19 cellular contexts compared by ENCODE assay signal in genomic region chr11:118956847-118957469, GRCh38. TPM values are rescaled to one million over a fixed set of nuclear protein-coding genes. Genes with fewer than 3 reads are reported as not detected.
DNase-seq lines count a peak whose midpoint lies in the region; ATAC-seq, FAIRE-seq and TF ChIP-seq lines count a peak whose summit lies in the region.
"Had no signal": no experiment of that assay in that cellular context is flagged by ENCODE, and none has a peak within 500 bp of the region (broad histone marks: within the 10 kb centered on the region; RNA-seq: fewer than 3 reads in every experiment).

No MANE protein-coding gene starts in this region.

- no peak overlapping the region for H3K4me2 ChIP-seq in OCI-LY7 (ENCODE audit: low read length)

- H3K27ac Mint-ChIP-seq in activated naive CD4-positive, alpha-beta T cell treated with anti-CD3 and anti-CD28 coated beads, Interleukin-2, amount 50 U/mL, for 24 hours = peak overlapping the region; percentile 43
- H3K27ac Mint-ChIP-seq in activated naive CD4-positive, alpha-beta T cell treated with anti-CD3 and anti-CD28 coated beads, Interleukin-2, amount 50 U/mL, for 72 hours = no peak overlapping the region
- no peak overlapping the region for H3K27ac Mint-ChIP-seq in progenitor cell of endocrine pancreas
- H3K27ac Mint-ChIP-seq: activated CD8-positive, alpha-beta T cell treated with anti-CD3 and anti-CD28 coated beads, Interleukin-2, amount 10 ng/mL, durations not matched to agents 7 days and 5 days; activated naive CD4-positive, alpha-beta T cell treated with anti-CD3 and anti-CD28 coated beads, Interleukin-2, amount 10 ng/mL, durations not matched to agents 7 days and 5 days; IgD-negative memory B cell had no signal

- no peak for ATAC-seq in activated naive CD4-positive, alpha-beta T cell treated with anti-CD3 and anti-CD28 coated beads, Interleukin-2, amount 50 U/mL, for 72 hours

- TF ChIP-seq CTCF in OCI-LY7 (conservative IDR thresholded peaks at IDR 0.05; ENCODE audit: low read length) = peak; percentile 38; the same call in 1 of the 2 replicates
- TF ChIP-seq CTCF in kidney (IDR thresholded peaks at IDR 0.05; ENCODE audit: borderline replicate concordance, extremely low read depth, insufficient read depth) = no peak
- TF ChIP-seq CTCF in progenitor cell of endocrine pancreas (IDR thresholded peaks at IDR 0.05; ENCODE audit: unreplicated experiment) = peak; percentile 4
- TF ChIP-seq CTCF in Peyer's patch (IDR thresholded peaks at IDR 0.05) = no peak

- H3K9me3 ChIP-seq in OCI-LY7 (ENCODE audit: low read length) (no peaks in the 10 kb centered on the region), kidney (ENCODE audit: control insufficient read depth in 1 of 2, low read length in 2 of 2) (no peaks in the 10 kb centered on the region), Peyer's patch (no peaks in the 10 kb centered on the region)
- H3K9me3 ChIP-seq: BE2C, gastrocnemius medialis, MG63, SJCRH30, uterus had no signal

- POLR2A ChIA-PET in OCI-LY7 (lab: Charles Lee) = interaction anchor here (0.6 to 1.0 kb wide), 2 partner anchors 13 to 169 kb away, joined by 3 to 5 read pairs; no protein-coding TSS in a partner anchor

- BruUV-seq in OCI-LY7 (replicated peaks; lab: Mats Ljungman, UMichigan) = no TSS peak

- H3K9me3 Mint-ChIP-seq in activated naive CD4-positive, alpha-beta T cell treated with anti-CD3 and anti-CD28 coated beads, Interleukin-2, amount 50 U/mL, for 24 hours = no peaks in the 10 kb centered on the region
- H3K9me3 Mint-ChIP-seq in activated naive CD4-positive, alpha-beta T cell treated with anti-CD3 and anti-CD28 coated beads, Interleukin-2, amount 50 U/mL, for 72 hours = no peaks in the 10 kb centered on the region
- no peaks in the 10 kb centered on the region for H3K9me3 Mint-ChIP-seq in progenitor cell of endocrine pancreas (ENCODE audit: low read depth)
- H3K9me3 Mint-ChIP-seq: activated naive CD4-positive, alpha-beta T cell treated with anti-CD3 and anti-CD28 coated beads, Interleukin-2, amount 10 ng/mL, durations not matched to agents 7 days and 5 days; IgD-negative memory B cell had no signal

- H4K20me1 ChIP-seq in OCI-LY7 (ENCODE audit: insufficient read depth, low read length) = no peaks in the 10 kb centered on the region

- H3K27ac ChIP-seq in OCI-LY7 (ENCODE audit: low read depth, low read length, poor library complexity, severe bottlenecking) (no peak overlapping the region), kidney (ENCODE audit: low read depth in 2 of 2, low read length in 2 of 2) (no peak overlapping the region), Peyer's patch (no peak overlapping the region)
- H3K27ac ChIP-seq: gastrocnemius medialis, SJCRH30, uterus had no signal

- intact Hi-C loops in OCI-LY7 (cut with micrococcal nuclease; ENCODE audit: unreplicated experiment) = loop anchor here (1.0 kb wide), 4 partner anchors 27 to 298 kb away; no protein-coding TSS in a partner anchor
- intact Hi-C loops in kidney (cut with DNase I) = loop anchor here (2.0 kb wide), 1 partner anchor 268 kb away; no protein-coding TSS in a partner anchor

- no peaks in the 10 kb centered on the region for H3K79me2 ChIP-seq in OCI-LY7 (ENCODE audit: insufficient read depth, low read depth, low read length)

- H3K27me3 ChIP-seq in Peyer's patch = no peaks in the 10 kb centered on the region
- H3K27me3 ChIP-seq: BE2C, gastrocnemius medialis, MG63, SJCRH30, uterus had no signal

- CTCF ChIA-PET in OCI-LY7 (lab: Charles Lee; ENCODE audit: unreplicated experiment) = interaction anchor here (1.0 kb wide), 1 partner anchor 43 kb away, joined by 4 read pairs; no protein-coding TSS in a partner anchor

- peaks cover 5% of the 10 kb centered on the region for H3K4me1 Mint-ChIP-seq in activated naive CD4-positive, alpha-beta T cell treated with anti-CD3 and anti-CD28 coated beads, Interleukin-2, amount 50 U/mL, for 24 hours
- H3K4me1 Mint-ChIP-seq in progenitor cell of endocrine pancreas (ENCODE audit: low read depth) = no peaks in the 10 kb centered on the region

- H3K4me1 ChIP-seq in OCI-LY7 (ENCODE audit: insufficient read depth, low read length, poor library complexity, severe bottlenecking) = no peaks in the 10 kb centered on the region
- no peaks in the 10 kb centered on the region for H3K4me1 ChIP-seq in kidney (ENCODE audit: control insufficient read depth in 1 of 2, insufficient read depth in 1 of 2, low read depth in 1 of 2, low read length in 2 of 2)
- no peaks in the 10 kb centered on the region for H3K4me1 ChIP-seq in Peyer's patch
- H3K4me1 ChIP-seq: BE2C, gastrocnemius medialis, uterus had no signal

- no peaks in the 10 kb centered on the region for H3K36me3 Mint-ChIP-seq in activated naive CD4-positive, alpha-beta T cell treated with anti-CD3 and anti-CD28 coated beads, Interleukin-2, amount 50 U/mL, for 24 hours
- H3K36me3 Mint-ChIP-seq in activated naive CD4-positive, alpha-beta T cell treated with anti-CD3 and anti-CD28 coated beads, Interleukin-2, amount 50 U/mL, for 72 hours = no peaks in the 10 kb centered on the region
- H3K36me3 Mint-ChIP-seq in progenitor cell of endocrine pancreas (ENCODE audit: insufficient read depth) = no peaks in the 10 kb centered on the region
- H3K36me3 Mint-ChIP-seq: activated naive CD4-positive, alpha-beta T cell treated with anti-CD3 and anti-CD28 coated beads, Interleukin-2, amount 10 ng/mL, durations not matched to agents 7 days and 5 days had no signal

- H3K4me3 Mint-ChIP-seq in activated naive CD4-positive, alpha-beta T cell treated with anti-CD3 and anti-CD28 coated beads, Interleukin-2, amount 50 U/mL, for 24 hours = no peak overlapping the region
- H3K4me3 Mint-ChIP-seq in progenitor cell of endocrine pancreas (ENCODE audit: low read depth) = no peak overlapping the region
- H3K4me3 Mint-ChIP-seq: activated CD8-positive, alpha-beta T cell treated with anti-CD3 and anti-CD28 coated beads, Interleukin-2, amount 10 ng/mL, durations not matched to agents 7 days and 5 days; activated naive CD4-positive, alpha-beta T cell treated with anti-CD3 and anti-CD28 coated beads, Interleukin-2, amount 10 ng/mL, durations not matched to agents 7 days and 5 days; IgD-negative memory B cell had no signal

- H3K36me3 ChIP-seq in OCI-LY7 (ENCODE audit: insufficient read depth, low read length) (no peaks in the 10 kb centered on the region), kidney (ENCODE audit: control insufficient read depth in 1 of 2, insufficient read depth in 2 of 2, low read length in 2 of 2) (no peaks in the 10 kb centered on the region), Peyer's patch (no peaks in the 10 kb centered on the region)
- H3K36me3 ChIP-seq: BE2C, gastrocnemius medialis, MG63, SJCRH30, uterus had no signal

- no peak for TF ChIP-seq POLR2A in Peyer's patch (IDR thresholded peaks at IDR 0.05)

- H3K27me3 Mint-ChIP-seq in activated naive CD4-positive, alpha-beta T cell treated with anti-CD3 and anti-CD28 coated beads, Interleukin-2, amount 50 U/mL, for 24 hours = no peaks in the 10 kb centered on the region
- H3K27me3 Mint-ChIP-seq in progenitor cell of endocrine pancreas = peaks cover 55% of the 10 kb centered on the region

- no peak overlapping the region for H3K9ac ChIP-seq in kidney (ENCODE audit: low read length in 2 of 2)

- no peaks in the 10 kb centered on the region for H3K9me2 ChIP-seq in OCI-LY7 (ENCODE audit: insufficient read depth, low read length)

- DNase-seq in activated naive CD4-positive, alpha-beta T cell treated with anti-CD3 and anti-CD28 coated beads, Interleukin-2, amount 50 U/mL, for 72 hours (ENCODE audit: low spot score in 2 of 2) = no peak
- DNase-seq in OCI-LY7 (ENCODE audit: low spot score) (no peak), kidney (peak; percentile 65), progenitor cell of endocrine pancreas (ENCODE audit: low spot score, unreplicated experiment) (no peak), Peyer's patch (no peak), occipital lobe (lab: John Stamatoyannopoulos, UW) (no peak)
- no peak for DNase-seq in central memory CD4-positive, alpha-beta T cell
- DNase-seq: NCI-H524 treated with DMSO at 0.1 percent for 48 hours had no signal

- H3K4me3 ChIP-seq in OCI-LY7 (ENCODE audit: low read depth, low read length, poor library complexity, severe bottlenecking) (no peak overlapping the region), kidney (ENCODE audit: low read length in 2 of 2) (no peak overlapping the region), Peyer's patch (no peak overlapping the region)
- H3K4me3 ChIP-seq: gastrocnemius medialis, MG63, SJCRH30, uterus had no signal

- H2AFZ ChIP-seq in OCI-LY7 (ENCODE audit: low read length) = no peak overlapping the region

- no peak for FAIRE-seq in kidney (lab: Jason Lieb, UNC)
- FAIRE-seq: A204.1 had no signal

RNA-seq across cellular contexts. Expression of gene UPK2, which starts 0.9 kb away (rescaled TPM):
- 1 to 10 TPM in 1 of 2 donors, under 1 TPM in 1; 0.80 to 2.0 TPM for total RNA-seq in activated naive CD4-positive, alpha-beta T cell treated with anti-CD3 and anti-CD28 coated beads, Interleukin-2, amount 50 U/mL, for 72 hours
- total RNA-seq in OCI-LY7 (2014; rRNA removed; shearing (Covaris generic)) = 0.28 TPM in 1 of 2 replicates, not detected in the other
- total RNA-seq in OCI-LY7 (2022) = 0.34 TPM in 1 of 2 replicates, not detected in the other
- total RNA-seq in kidney = not detected
- not detected for polyA plus RNA-seq in kidney (ENCODE audit: insufficient read depth, low read depth, low replicate concordance)
- total RNA-seq in progenitor cell of endocrine pancreas = 0.41 TPM in 1 of 2 replicates, not detected in the other
- total RNA-seq in Peyer's patch = not detected
- total RNA-seq in occipital lobe = not detected
- total RNA-seq: activated CD8-positive, alpha-beta T cell treated with anti-CD3 and anti-CD28 coated beads, Interleukin-2, amount 10 ng/mL, durations not matched to agents 7 days and 5 days; gastrocnemius medialis; SJCRH30; uterus had no signal
- polyA plus RNA-seq: IgD-negative memory B cell had no signal

RNA-seq across cellular contexts. Expression of gene FOXR1, which starts 14.6 kb away (rescaled TPM):
- not detected for total RNA-seq in activated naive CD4-positive, alpha-beta T cell treated with anti-CD3 and anti-CD28 coated beads, Interleukin-2, amount 50 U/mL, for 72 hours
- not detected in 2 replicates for total RNA-seq in OCI-LY7 (2014; rRNA removed; shearing (Covaris generic))
- total RNA-seq in OCI-LY7 (2022) = not detected in 2 replicates
- not detected for total RNA-seq in kidney
- not detected for polyA plus RNA-seq in kidney (ENCODE audit: insufficient read depth, low read depth, low replicate concordance)
- not detected in 2 replicates for total RNA-seq in progenitor cell of endocrine pancreas
- total RNA-seq in Peyer's patch = not detected
- total RNA-seq in occipital lobe = 0.31 TPM
- total RNA-seq: activated CD8-positive, alpha-beta T cell treated with anti-CD3 and anti-CD28 coated beads, Interleukin-2, amount 10 ng/mL, durations not matched to agents 7 days and 5 days; gastrocnemius medialis; SJCRH30; uterus had no signal
- polyA plus RNA-seq: esophagus, IgD-negative memory B cell had no signal

RNA-seq across cellular contexts. Expression of gene BCL9L, which starts 31.2 kb away (rescaled TPM):
- total RNA-seq in activated naive CD4-positive, alpha-beta T cell treated with anti-CD3 and anti-CD28 coated beads, Interleukin-2, amount 50 U/mL, for 72 hours = 10 to 100 TPM; 46.6 to 57.4 TPM
- 3.7 and 6.4 TPM in 2 replicates for total RNA-seq in OCI-LY7 (2014; rRNA removed; shearing (Covaris generic))
- total RNA-seq in OCI-LY7 (2022) (14.8 and 16.6 TPM in 2 replicates), kidney (57.5 TPM), progenitor cell of endocrine pancreas (26.4 and 30.3 TPM in 2 replicates), Peyer's patch (10 to 100 TPM; 26.4 to 51.3 (median 34.1) TPM), occipital lobe (11.5 TPM)
- polyA plus RNA-seq in kidney (ENCODE audit: insufficient read depth, low read depth, low replicate concordance) = 5.0 TPM

RNA-seq across cellular contexts. Expression of gene CENATAC, which starts 41.0 kb away (rescaled TPM):
- total RNA-seq in activated naive CD4-positive, alpha-beta T cell treated with anti-CD3 and anti-CD28 coated beads, Interleukin-2, amount 50 U/mL, for 72 hours = 10 to 100 TPM; 39.0 to 60.1 TPM
- total RNA-seq in OCI-LY7 (2014; rRNA removed; shearing (Covaris generic)) = 47.7 and 49.7 TPM in 2 replicates
- total RNA-seq in OCI-LY7 (2022) (48.1 and 60.6 TPM in 2 replicates), kidney (45.0 TPM), progenitor cell of endocrine pancreas (56.5 and 66.6 TPM in 2 replicates), Peyer's patch (100 to 1,000 TPM in 3 of 4 donors, 10 to 100 TPM in 1; 66.4 to 192 (median 105) TPM), occipital lobe (31.0 TPM)
- 19.8 TPM for polyA plus RNA-seq in kidney (ENCODE audit: insufficient read depth, low read depth, low replicate concordance)

Comparison
In these comparisons a context has a peak if more than half of its experiments do, and no peak if none do; other contexts are left out.
1. CTCF ChIP-seq: peak in OCI-LY7 (single experiment) and progenitor cell of endocrine pancreas (single experiment); none in kidney (single experiment) and Peyer's patch (0 of 6).